18 cellular contexts compared by ENCODE assay signal in genomic region chr2:231036131-231036530, GRCh38. TPM values are rescaled to one million over a fixed set of nuclear protein-coding genes. Genes with fewer than 3 reads are reported as not detected.
DNase-seq lines count a peak whose midpoint lies in the region; ATAC-seq, FAIRE-seq and TF ChIP-seq lines count a peak whose summit lies in the region.
"Had no signal": no experiment of that assay in that cellular context is flagged by ENCODE, and none has a peak within 500 bp of the region (broad histone marks: within the 10 kb centered on the region; RNA-seq: fewer than 3 reads in every experiment).

No MANE protein-coding gene starts in this region.

- no peak for DNase-seq in T-helper 2 cell treated with Interferon-gamma antibody and Interleukin-4, amounts not matched to agents 5 μg/mL and 100 μg/mL, for 36 hours (ENCODE audit: low spot score)
- no peak for DNase-seq in T-helper 2 cell
- no peak for DNase-seq in activated T-helper 1 cell treated with anti-CD3 and anti-CD28 coated beads, Interleukin-12 subunit alpha, Interleukin-12 subunit beta, Interleukin-2, Interleukin-4 antibody, amounts not matched to agents 30 ng/mL and 10 ng/mL and 1 ng/mL, durations not matched to agents 14 hours and 24 hours and 36 hours (ENCODE audit: low spot score)
- peak in 2 of 3 donors; percentile 67 to 71 for DNase-seq in right lobe of liver
- no peak for DNase-seq in progenitor cell of endocrine pancreas (ENCODE audit: low spot score, unreplicated experiment)
- no peak for DNase-seq in activated CD8-positive, alpha-beta T cell treated with anti-CD3 and anti-CD28 coated beads, Interleukin-2, amount 10 ng/mL, durations not matched to agents 7 days and 5 days
- no peak for DNase-seq in GM12891 (ENCODE audit: insufficient read length, low spot score)
- DNase-seq in chondrocyte (ENCODE audit: low spot score) = no peak
- DNase-seq: BE2C; Calu3; CD4-positive, alpha-beta T cell; HCEC 1CT; NCI-H187; NCI-H69 had no signal

- peak overlapping the region in 1 of 3 donors; percentile 89 for H3K27ac ChIP-seq in right lobe of liver

- TF ChIP-seq CTCF in right lobe of liver (IDR thresholded peaks at IDR 0.05) (no peak), progenitor cell of endocrine pancreas (IDR thresholded peaks at IDR 0.05; ENCODE audit: unreplicated experiment) (no peak), chondrocyte (IDR thresholded peaks at IDR 0.05) (no peak)

- TF ChIP-seq POLR2A in right lobe of liver (IDR thresholded peaks at IDR 0.05) (peak; percentile 21), GM12891 (IDR thresholded peaks at IDR 0.05; ENCODE audit: low read depth, low read length) (no peak)

- WGBS in right lobe of liver (ENCODE audit: insufficient coverage, low coverage, low lambda C conversion rate, missing lambda C conversion rate) = 40% methylated on average over 2 of the region's 4 CpGs

- H3K4me1 ChIP-seq in right lobe of liver = peaks cover 0 to 57% (median 18%) of the 10 kb centered on the region in 4 donors
- H3K4me1 ChIP-seq: BE2C had no signal

- CTCF ChIA-PET in activated CD8-positive, alpha-beta T cell treated with anti-CD3 and anti-CD28 coated beads, Interleukin-2, amount 10 ng/mL, durations not matched to agents 7 days and 5 days (lab: Charles Lee) = interaction anchor here (1.3 kb wide), 1 partner anchor 15 kb away, joined by 3 read pairs; no protein-coding TSS in a partner anchor

- H3K4me1 Mint-ChIP-seq in T-helper 2 cell treated with Interferon-gamma antibody and Interleukin-4, amounts not matched to agents 5 μg/mL and 100 μg/mL, for 36 hours (ENCODE audit: low read depth) = peaks cover 2% of the 10 kb centered on the region
- no peaks in the 10 kb centered on the region for H3K4me1 Mint-ChIP-seq in activated T-helper 1 cell treated with anti-CD3 and anti-CD28 coated beads, Interleukin-12 subunit alpha, Interleukin-12 subunit beta, Interleukin-2, Interleukin-4 antibody, amounts not matched to agents 30 ng/mL and 10 ng/mL and 1 ng/mL, durations not matched to agents 14 hours and 24 hours and 36 hours (ENCODE audit: low read depth)
- H3K4me1 Mint-ChIP-seq in progenitor cell of endocrine pancreas (ENCODE audit: low read depth) (peaks cover 17% of the 10 kb centered on the region), chondrocyte (ENCODE audit: low read depth) (no peaks in the 10 kb centered on the region)
- peaks cover 2% of the 10 kb centered on the region for H3K4me1 Mint-ChIP-seq in activated CD8-positive, alpha-beta T cell treated with anti-CD3 and anti-CD28 coated beads, Interleukin-2, amount 10 ng/mL, durations not matched to agents 7 days and 5 days (ENCODE audit: low read depth)

- ATAC-seq in right lobe of liver = peak; percentile 2 to 26 (median 8)
- ATAC-seq in activated CD8-positive, alpha-beta T cell treated with anti-CD3 and anti-CD28 coated beads, Interleukin-2, amount 10 ng/mL, durations not matched to agents 7 days and 5 days = no peak
- ATAC-seq: K562 had no signal

- H3K9me3 ChIP-seq in right lobe of liver = no peaks in the 10 kb centered on the region
- H3K9me3 ChIP-seq: BE2C had no signal

- intact Hi-C loops in activated T-helper 1 cell treated with anti-CD3 and anti-CD28 coated beads, Interleukin-12 subunit alpha, Interleukin-12 subunit beta, Interleukin-2, Interleukin-4 antibody, amounts not matched to agents 30 ng/mL and 10 ng/mL and 1 ng/mL, durations not matched to agents 14 hours and 24 hours and 36 hours (cut with micrococcal nuclease) = no loop called here
- intact Hi-C loops in right lobe of liver (cut with DNase I) = no loop called here

- no peaks in the 10 kb centered on the region for H3K9me3 Mint-ChIP-seq in T-helper 2 cell treated with Interferon-gamma antibody and Interleukin-4, amounts not matched to agents 5 μg/mL and 100 μg/mL, for 36 hours
- no peaks in the 10 kb centered on the region for H3K9me3 Mint-ChIP-seq in activated T-helper 1 cell treated with anti-CD3 and anti-CD28 coated beads, Interleukin-12 subunit alpha, Interleukin-12 subunit beta, Interleukin-2, Interleukin-4 antibody, amounts not matched to agents 30 ng/mL and 10 ng/mL and 1 ng/mL, durations not matched to agents 14 hours and 24 hours and 36 hours
- no peaks in the 10 kb centered on the region for H3K9me3 Mint-ChIP-seq in progenitor cell of endocrine pancreas (ENCODE audit: low read depth)
- no peaks in the 10 kb centered on the region for H3K9me3 Mint-ChIP-seq in activated CD8-positive, alpha-beta T cell treated with anti-CD3 and anti-CD28 coated beads, Interleukin-2, amount 10 ng/mL, durations not matched to agents 7 days and 5 days (ENCODE audit: insufficient read depth)
- H3K9me3 Mint-ChIP-seq in chondrocyte (ENCODE audit: low read depth) = no peaks in the 10 kb centered on the region
- H3K9me3 Mint-ChIP-seq: CD4-positive, alpha-beta T cell had no signal

- H3K36me3 ChIP-seq in right lobe of liver = peaks cover 0 to 3% (median 0%) of the 10 kb centered on the region in 4 donors
- H3K36me3 ChIP-seq: BE2C had no signal

- H3K27me3 Mint-ChIP-seq in T-helper 2 cell treated with Interferon-gamma antibody and Interleukin-4, amounts not matched to agents 5 μg/mL and 100 μg/mL, for 36 hours (ENCODE audit: low read depth) = peaks cover 81% of the 10 kb centered on the region
- peaks cover 67% of the 10 kb centered on the region for H3K27me3 Mint-ChIP-seq in activated T-helper 1 cell treated with anti-CD3 and anti-CD28 coated beads, Interleukin-12 subunit alpha, Interleukin-12 subunit beta, Interleukin-2, Interleukin-4 antibody, amounts not matched to agents 30 ng/mL and 10 ng/mL and 1 ng/mL, durations not matched to agents 14 hours and 24 hours and 36 hours (ENCODE audit: insufficient read depth)
- H3K27me3 Mint-ChIP-seq in progenitor cell of endocrine pancreas (peaks cover 46% of the 10 kb centered on the region), chondrocyte (ENCODE audit: low read depth) (peaks cover 57% of the 10 kb centered on the region)
- peaks cover 65% of the 10 kb centered on the region for H3K27me3 Mint-ChIP-seq in activated CD8-positive, alpha-beta T cell treated with anti-CD3 and anti-CD28 coated beads, Interleukin-2, amount 10 ng/mL, durations not matched to agents 7 days and 5 days (ENCODE audit: low read depth)

- no peak overlapping the region for H3K27ac Mint-ChIP-seq in T-helper 2 cell treated with Interferon-gamma antibody and Interleukin-4, amounts not matched to agents 5 μg/mL and 100 μg/mL, for 36 hours
- H3K27ac Mint-ChIP-seq in activated T-helper 1 cell treated with anti-CD3 and anti-CD28 coated beads, Interleukin-12 subunit alpha, Interleukin-12 subunit beta, Interleukin-2, Interleukin-4 antibody, amounts not matched to agents 30 ng/mL and 10 ng/mL and 1 ng/mL, durations not matched to agents 14 hours and 24 hours and 36 hours = no peak overlapping the region
- H3K27ac Mint-ChIP-seq in progenitor cell of endocrine pancreas = no peak overlapping the region
- no peak overlapping the region for H3K27ac Mint-ChIP-seq in activated CD8-positive, alpha-beta T cell treated with anti-CD3 and anti-CD28 coated beads, Interleukin-2, amount 10 ng/mL, durations not matched to agents 7 days and 5 days
- no peak overlapping the region for H3K27ac Mint-ChIP-seq in chondrocyte (ENCODE audit: unreplicated experiment)
- H3K27ac Mint-ChIP-seq: CD4-positive, alpha-beta T cell had no signal

- no peak for FAIRE-seq in GM12891 (lab: Jason Lieb, UNC)
- FAIRE-seq: K562, RCC 7860 had no signal

- no peaks in the 10 kb centered on the region for H3K27me3 ChIP-seq in right lobe of liver

- peak overlapping the region; percentile 58 for H3K4me3 Mint-ChIP-seq in T-helper 2 cell treated with Interferon-gamma antibody and Interleukin-4, amounts not matched to agents 5 μg/mL and 100 μg/mL, for 36 hours
- peak overlapping the region; percentile 9 for H3K4me3 Mint-ChIP-seq in activated T-helper 1 cell treated with anti-CD3 and anti-CD28 coated beads, Interleukin-12 subunit alpha, Interleukin-12 subunit beta, Interleukin-2, Interleukin-4 antibody, amounts not matched to agents 30 ng/mL and 10 ng/mL and 1 ng/mL, durations not matched to agents 14 hours and 24 hours and 36 hours
- peak overlapping the region; percentile 61 for H3K4me3 Mint-ChIP-seq in progenitor cell of endocrine pancreas (ENCODE audit: low read depth)
- no peak overlapping the region for H3K4me3 Mint-ChIP-seq in activated CD8-positive, alpha-beta T cell treated with anti-CD3 and anti-CD28 coated beads, Interleukin-2, amount 10 ng/mL, durations not matched to agents 7 days and 5 days
- H3K4me3 Mint-ChIP-seq in chondrocyte (ENCODE audit: unreplicated experiment) = no peak overlapping the region
- H3K4me3 Mint-ChIP-seq: CD4-positive, alpha-beta T cell had no signal

- no peaks in the 10 kb centered on the region for H3K36me3 Mint-ChIP-seq in T-helper 2 cell treated with Interferon-gamma antibody and Interleukin-4, amounts not matched to agents 5 μg/mL and 100 μg/mL, for 36 hours (ENCODE audit: low read depth)
- peaks cover 2% of the 10 kb centered on the region for H3K36me3 Mint-ChIP-seq in activated T-helper 1 cell treated with anti-CD3 and anti-CD28 coated beads, Interleukin-12 subunit alpha, Interleukin-12 subunit beta, Interleukin-2, Interleukin-4 antibody, amounts not matched to agents 30 ng/mL and 10 ng/mL and 1 ng/mL, durations not matched to agents 14 hours and 24 hours and 36 hours (ENCODE audit: low read depth)
- H3K36me3 Mint-ChIP-seq in progenitor cell of endocrine pancreas (ENCODE audit: insufficient read depth) (peaks cover 4% of the 10 kb centered on the region), chondrocyte (ENCODE audit: low read depth) (peaks cover 3% of the 10 kb centered on the region)
- H3K36me3 Mint-ChIP-seq in activated CD8-positive, alpha-beta T cell treated with anti-CD3 and anti-CD28 coated beads, Interleukin-2, amount 10 ng/mL, durations not matched to agents 7 days and 5 days (ENCODE audit: low read depth) = no peaks in the 10 kb centered on the region

- no peak overlapping the region for H3K4me3 ChIP-seq in right lobe of liver
- H3K4me3 ChIP-seq: K562 had no signal

- POLR2A ChIA-PET in activated CD8-positive, alpha-beta T cell treated with anti-CD3 and anti-CD28 coated beads, Interleukin-2, amount 10 ng/mL, durations not matched to agents 7 days and 5 days (lab: Charles Lee) = no interaction called here

RNA-seq across cellular contexts. Expression of gene C2orf72, which starts 1.2 kb away (rescaled TPM):
- total RNA-seq in activated T-helper 1 cell treated with anti-CD3 and anti-CD28 coated beads, Interleukin-12 subunit alpha, Interleukin-12 subunit beta, Interleukin-2, Interleukin-4 antibody, amounts not matched to agents 30 ng/mL and 10 ng/mL and 1 ng/mL, durations not matched to agents 14 hours and 24 hours and 36 hours = 0.15 TPM in 1 of 2 replicates, not detected in the other
- 100 to 1,000 TPM in 2 of 6 experiments, 10 to 100 TPM in 4; 76.0 to 167 (median 85.9) TPM for total RNA-seq in right lobe of liver
- 9.7 and 11.1 TPM in 2 replicates for total RNA-seq in progenitor cell of endocrine pancreas
- under 1 TPM; 0.16 to 0.34 TPM for total RNA-seq in activated CD8-positive, alpha-beta T cell treated with anti-CD3 and anti-CD28 coated beads, Interleukin-2, amount 10 ng/mL, durations not matched to agents 7 days and 5 days
- polyA plus RNA-seq in GM12891 (2012; ENCODE audit: low read depth, missing spikeins) = 0.82 TPM
- total RNA-seq in chondrocyte = 0.12 to 1.3 TPM (median 1.00 TPM) in 3 replicates
- total RNA-seq: CD4-positive, alpha-beta T cell had no signal
- polyA plus RNA-seq: AG04450 had no signal

RNA-seq across cellular contexts. Expression of gene PSMD1, which starts 20.5 kb away (rescaled TPM):
- 172 and 181 TPM in 2 replicates for total RNA-seq in activated T-helper 1 cell treated with anti-CD3 and anti-CD28 coated beads, Interleukin-12 subunit alpha, Interleukin-12 subunit beta, Interleukin-2, Interleukin-4 antibody, amounts not matched to agents 30 ng/mL and 10 ng/mL and 1 ng/mL, durations not matched to agents 14 hours and 24 hours and 36 hours
- 10 to 100 TPM; 46.4 to 62.3 (median 55.5) TPM for total RNA-seq in right lobe of liver
- 99.0 and 103 TPM in 2 replicates for total RNA-seq in progenitor cell of endocrine pancreas
- 10 to 100 TPM; 92.8 to 94.1 TPM for total RNA-seq in activated CD8-positive, alpha-beta T cell treated with anti-CD3 and anti-CD28 coated beads, Interleukin-2, amount 10 ng/mL, durations not matched to agents 7 days and 5 days
- 62.6 TPM for polyA plus RNA-seq in GM12891 (2012; ENCODE audit: low read depth, missing spikeins)
- 105 to 142 TPM (median 108 TPM) in 3 replicates for total RNA-seq in chondrocyte

RNA-seq across cellular contexts. Expression of gene SPATA3, which starts 40.2 kb away (rescaled TPM):
- total RNA-seq in activated T-helper 1 cell treated with anti-CD3 and anti-CD28 coated beads, Interleukin-12 subunit alpha, Interleukin-12 subunit beta, Interleukin-2, Interleukin-4 antibody, amounts not matched to agents 30 ng/mL and 10 ng/mL and 1 ng/mL, durations not matched to agents 14 hours and 24 hours and 36 hours = not detected in 2 replicates
- total RNA-seq in right lobe of liver (not detected), progenitor cell of endocrine pancreas (not detected in 2 replicates), chondrocyte (not detected in 3 replicates)
- under 1 TPM in 1 of 2 experiments, not detected in 1; 0.29 TPM for total RNA-seq in activated CD8-positive, alpha-beta T cell treated with anti-CD3 and anti-CD28 coated beads, Interleukin-2, amount 10 ng/mL, durations not matched to agents 7 days and 5 days
- not detected for polyA plus RNA-seq in GM12891 (2012; ENCODE audit: low read depth, missing spikeins)
- total RNA-seq: Calu3; CD4-positive, alpha-beta T cell; G401; K562 had no signal
- polyA plus RNA-seq: AG04450, K562 had no signal

Comparison
In these comparisons a context has a peak if more than half of its experiments do, and no peak if none do; other contexts are left out.
1. DNase-seq: peak in right lobe of liver (2 of 3); none in T-helper 2 cell treated with Interferon-gamma antibody and Interleukin-4, amounts not matched to agents 5 μg/mL and 100 μg/mL, for 36 hours (single experiment), T-helper 2 cell (0 of 5), activated T-helper 1 cell treated with anti-CD3 and anti-CD28 coated beads, Interleukin-12 subunit alpha, Interleukin-12 subunit beta, Interleukin-2, Interleukin-4 antibody, amounts not matched to agents 30 ng/mL and 10 ng/mL and 1 ng/mL, durations not matched to agents 14 hours and 24 hours and 36 hours (single experiment), progenitor cell of endocrine pancreas (single experiment), activated CD8-positive, alpha-beta T cell treated with anti-CD3 and anti-CD28 coated beads, Interleukin-2, amount 10 ng/mL, durations not matched to agents 7 days and 5 days (single experiment), GM12891 (single experiment) and chondrocyte (single experiment).
2. H3K4me3 Mint-ChIP-seq: peak in T-helper 2 cell treated with Interferon-gamma antibody and Interleukin-4, amounts not matched to agents 5 μg/mL and 100 μg/mL, for 36 hours (single experiment), activated T-helper 1 cell treated with anti-CD3 and anti-CD28 coated beads, Interleukin-12 subunit alpha, Interleukin-12 subunit beta, Interleukin-2, Interleukin-4 antibody, amounts not matched to agents 30 ng/mL and 10 ng/mL and 1 ng/mL, durations not matched to agents 14 hours and 24 hours and 36 hours (single experiment) and progenitor cell of endocrine pancreas (single experiment); none in activated CD8-positive, alpha-beta T cell treated with anti-CD3 and anti-CD28 coated beads, Interleukin-2, amount 10 ng/mL, durations not matched to agents 7 days and 5 days (single experiment) and chondrocyte (single experiment).